ENCODE assay signal across 1 cellular context in genomic region chr7:159092701-159093121, GRCh38.
TF ChIP-seq lines count a peak whose summit lies in the region.

No MANE protein-coding gene starts in this region.

TF ChIP-seq in K562, 482 proteins besides CTCF, POLR2A, EP300 and RAD21 (continued from another document):
- TF ChIP-seq JUND (IDR thresholded peaks at IDR 0.05; ENCODE audit: borderline replicate concordance, low read depth, low read length) (no peak), JUND (tag; IDR thresholded peaks at IDR 0.05; ENCODE audit: borderline replicate concordance, low read depth, low read length) (no peak), TCFL5 (CRISPR knock-in tag; conservative IDR thresholded peaks at IDR 0.05) (no peak), HMBOX1 (IDR thresholded peaks at IDR 0.05) (no peak)
